In genomic region chr10:119103687-119104652, GRCh38 we compare ENCODE assay signal across 1 cellular context.
A peak's percentile ranks its signal among the peaks of the same experiment; 100 is the strongest.
TF ChIP-seq lines count a peak whose summit lies in the region.

TSS of gene DENND10 (plus strand) at chr10:119104113. CDS start at chr10:119104143, 30 bp downstream.

TF ChIP-seq in HEK293, 187 proteins besides CTCF, POLR2A, EP300 and RAD21 (continued from another document and continues in another):
- no peak for TF ChIP-seq ZNF521 (tag by site-specific recombination; IDR thresholded peaks at IDR 0.05)
- TF ChIP-seq ZNF146 (tag by site-specific recombination; IDR thresholded peaks at IDR 0.05): no peak
- TF ChIP-seq ZNF501 (tag by site-specific recombination; IDR thresholded peaks at IDR 0.05): no peak
- peak; percentile 10; the same call in 1 of the 2 replicates for TF ChIP-seq SP2 (tag by site-specific recombination; IDR thresholded peaks at IDR 0.05)
- no peak for TF ChIP-seq ZNF169 (tag by site-specific recombination; IDR thresholded peaks at IDR 0.05)
- 0 out of 2 replicates have a peak, but pooled peaks have one; percentile 4 for TF ChIP-seq SCRT1 (tag by site-specific recombination; IDR thresholded peaks at IDR 0.05; ENCODE audit: borderline replicate concordance)
- no peak for TF ChIP-seq ZNF121 (tag by site-specific recombination; IDR thresholded peaks at IDR 0.05)
- TF ChIP-seq KLF17 (tag by site-specific recombination; IDR thresholded peaks at IDR 0.05): peak; percentile 77
- TF ChIP-seq ZBTB7A (tag by site-specific recombination; IDR thresholded peaks at IDR 0.05; ENCODE audit: low read depth): no peak; the same call in 1 of the 2 replicates
- no peak for TF ChIP-seq ZNF394 (tag by site-specific recombination; IDR thresholded peaks at IDR 0.05; ENCODE audit: borderline replicate concordance)
- TF ChIP-seq ZNF645 (tag by site-specific recombination; IDR thresholded peaks at IDR 0.05): no peak
- no peak for TF ChIP-seq ZSCAN16 (tag by site-specific recombination; IDR thresholded peaks at IDR 0.05)
- no peak for TF ChIP-seq GLIS1 (tag by site-specific recombination; IDR thresholded peaks at IDR 0.05)
- TF ChIP-seq ZFP3 (tag by site-specific recombination; IDR thresholded peaks at IDR 0.05; ENCODE audit: low read depth): no peak
- no peak for TF ChIP-seq PRDM1 (tag by site-specific recombination; IDR thresholded peaks at IDR 0.05)
- TF ChIP-seq ZNF510 (tag by site-specific recombination; IDR thresholded peaks at IDR 0.05; ENCODE audit: insufficient replicate concordance): no peak
- peak; percentile 75; the same call in 1 of the 2 replicates for TF ChIP-seq ZNF561 (tag by site-specific recombination; IDR thresholded peaks at IDR 0.05; ENCODE audit: borderline replicate concordance)
- no peak for TF ChIP-seq ZSCAN23 (tag by site-specific recombination; IDR thresholded peaks at IDR 0.05)
- no peak for TF ChIP-seq ZNF600 (tag by site-specific recombination; IDR thresholded peaks at IDR 0.05)
- TF ChIP-seq HIC1 (tag by site-specific recombination; IDR thresholded peaks at IDR 0.05): no peak
- no peak for TF ChIP-seq ZNF248 (tag by site-specific recombination; IDR thresholded peaks at IDR 0.05)
- TF ChIP-seq ZNF610 (tag by site-specific recombination; IDR thresholded peaks at IDR 0.05; ENCODE audit: borderline replicate concordance): no peak
- TF ChIP-seq ZNF362 (tag by site-specific recombination; IDR thresholded peaks at IDR 0.05): no peak
- no peak for TF ChIP-seq ZNF423 (tag by site-specific recombination; IDR thresholded peaks at IDR 0.05)
- no peak for TF ChIP-seq WT1 (tag by site-specific recombination; IDR thresholded peaks at IDR 0.05)
- TF ChIP-seq ZNF138 (tag by site-specific recombination; IDR thresholded peaks at IDR 0.05; ENCODE audit: borderline replicate concordance): no peak
- TF ChIP-seq REST (tag by site-specific recombination; IDR thresholded peaks at IDR 0.05): no peak
- TF ChIP-seq PATZ1 (tag by site-specific recombination; IDR thresholded peaks at IDR 0.05): peak; percentile 28; the same call in 1 of the 2 replicates
- TF ChIP-seq ZBTB20 (tag by site-specific recombination; IDR thresholded peaks at IDR 0.05): no peak
- TF ChIP-seq ZNF791 (tag by site-specific recombination; IDR thresholded peaks at IDR 0.05): no peak
- TF ChIP-seq ZNF23 (tag by site-specific recombination; IDR thresholded peaks at IDR 0.05; ENCODE audit: borderline replicate concordance): no peak
- no peak for TF ChIP-seq ZBTB49 (tag by site-specific recombination; IDR thresholded peaks at IDR 0.05; ENCODE audit: low read depth)
- no peak for TF ChIP-seq ZNF701 (tag by site-specific recombination; IDR thresholded peaks at IDR 0.05)
- peak; percentile 57 for TF ChIP-seq KLF9 (tag by site-specific recombination; IDR thresholded peaks at IDR 0.05; ENCODE audit: low read depth)
- TF ChIP-seq ZNF112 (tag by site-specific recombination; IDR thresholded peaks at IDR 0.05): no peak
- TF ChIP-seq RBAK (tag by site-specific recombination; IDR thresholded peaks at IDR 0.05): no peak
- peak; percentile 60 for TF ChIP-seq YY2 (tag by site-specific recombination; IDR thresholded peaks at IDR 0.05)
- TF ChIP-seq BCL11A (tag by site-specific recombination; IDR thresholded peaks at IDR 0.05; ENCODE audit: low read depth): no peak
- TF ChIP-seq ZNF211 (tag by site-specific recombination; IDR thresholded peaks at IDR 0.05; ENCODE audit: low read depth): no peak
- TF ChIP-seq ZNF777 (tag by site-specific recombination; IDR thresholded peaks at IDR 0.05; ENCODE audit: borderline replicate concordance): no peak
- TF ChIP-seq ZNF16 (tag by site-specific recombination; IDR thresholded peaks at IDR 0.05; ENCODE audit: low read depth): no peak
- TF ChIP-seq AEBP2 (tag by site-specific recombination; IDR thresholded peaks at IDR 0.05; ENCODE audit: borderline replicate concordance): no peak
- TF ChIP-seq ZNF24 (tag by site-specific recombination; IDR thresholded peaks at IDR 0.05): no peak
- TF ChIP-seq ZNF274 (IDR thresholded peaks at IDR 0.05; ENCODE audit: low read length): no peak
- TF ChIP-seq ZNF274 (tag by site-specific recombination; IDR thresholded peaks at IDR 0.05; ENCODE audit: borderline replicate concordance): no peak
- TF ChIP-seq ZNF843 (tag by site-specific recombination; IDR thresholded peaks at IDR 0.05): no peak
- TF ChIP-seq ZNF704 (tag by site-specific recombination; IDR thresholded peaks at IDR 0.05): no peak
- TF ChIP-seq SP7 (tag by site-specific recombination; IDR thresholded peaks at IDR 0.05): peak; percentile 52; the same call in 1 of the 2 replicates
- TF ChIP-seq ZNF549 (tag by site-specific recombination; IDR thresholded peaks at IDR 0.05): no peak
- TF ChIP-seq ZNF560 (tag by site-specific recombination; IDR thresholded peaks at IDR 0.05; ENCODE audit: borderline replicate concordance): no peak
- no peak for TF ChIP-seq KLF7 (tag by site-specific recombination; IDR thresholded peaks at IDR 0.05; ENCODE audit: borderline replicate concordance)
- TF ChIP-seq GLI2 (tag by site-specific recombination; IDR thresholded peaks at IDR 0.05; ENCODE audit: borderline replicate concordance, low read depth): no peak
- TF ChIP-seq ZNF658 (tag by site-specific recombination; IDR thresholded peaks at IDR 0.05): no peak
- TF ChIP-seq KLF10 (tag by site-specific recombination; IDR thresholded peaks at IDR 0.05): no peak; the same call in 1 of the 2 replicates
- TF ChIP-seq ZNF302 (tag by site-specific recombination; IDR thresholded peaks at IDR 0.05; ENCODE audit: low read depth): no peak
